In the genomic region with DNA sequence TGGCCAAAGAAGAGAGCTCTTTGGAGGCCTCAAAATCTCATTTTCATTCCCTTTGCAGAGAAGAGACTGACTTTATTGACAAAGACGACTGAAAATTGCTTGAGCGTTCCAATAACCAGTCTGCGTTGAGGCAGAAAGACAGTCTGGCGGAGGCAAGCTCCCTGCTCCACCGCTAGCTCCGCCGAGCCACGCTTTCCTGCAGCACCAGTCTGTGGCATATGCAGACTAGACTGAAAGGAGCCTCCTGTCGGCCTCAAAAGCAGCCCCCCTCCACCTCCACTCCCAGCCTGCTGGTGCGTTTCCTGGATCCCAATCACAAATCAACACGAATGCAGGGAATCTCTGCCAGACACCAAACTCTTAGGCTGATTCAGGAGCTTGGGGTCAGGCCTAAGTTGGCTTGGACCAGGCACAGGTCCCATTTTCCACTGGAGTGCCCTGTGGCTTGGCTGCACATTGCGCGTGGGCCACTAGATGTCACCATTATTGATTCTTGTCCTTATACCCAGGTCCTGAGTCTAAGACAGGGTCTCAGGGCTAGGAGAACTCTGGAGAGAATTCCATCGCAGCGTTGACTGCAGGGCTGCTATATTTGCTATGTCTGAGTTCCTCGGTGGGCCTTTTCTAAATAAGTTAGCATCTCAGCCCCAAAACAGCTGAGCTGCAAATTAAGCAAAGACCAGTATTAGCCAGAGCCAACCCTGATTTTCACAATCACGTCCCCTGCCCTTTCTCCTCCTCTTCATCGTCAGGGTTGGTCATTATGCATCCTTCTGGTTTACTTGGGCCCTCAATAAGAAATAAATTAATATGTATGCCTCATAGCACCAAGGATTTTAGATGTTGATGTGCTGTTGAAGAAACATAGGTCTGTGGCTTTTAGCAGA, we compare ENCODE assay signal across 9 cellular contexts. TPM values are rescaled to one million over a fixed set of nuclear protein-coding genes. Genes with fewer than 3 reads are reported as not detected.
DNase-seq lines count a peak whose midpoint lies in the region; ATAC-seq and TF ChIP-seq lines count a peak whose summit lies in the region.
"Had no signal": no experiment of that assay in that cellular context is flagged by ENCODE, and none has a peak within 500 bp of the region (broad histone marks: within the 10 kb centered on the region; RNA-seq: fewer than 3 reads in every experiment).

No MANE protein-coding gene starts in this region.

- DNase-seq in DMS 273 (lab: John Stamatoyannopoulos, UW; ENCODE audit: unreplicated experiment) (peak; percentile 61), DMS 273 treated with DMSO at 0.1 percent for 48 hours (lab: John Stamatoyannopoulos, UW) (no peak), RWPE1 (ENCODE audit: low spot score) (peak; percentile 54), left cardiac atrium (peak; percentile 78)
- peak in 1 of 2 donors; percentile 44 for DNase-seq in activated naive CD4-positive, alpha-beta T cell treated with anti-CD3 and anti-CD28 coated beads, Interleukin-2, amount 50 U/mL, for 72 hours (ENCODE audit: low spot score in 2 of 2)

- H3K27me3 ChIP-seq in rectal smooth muscle tissue (ENCODE audit: control insufficient read depth, insufficient read depth, low read length): no peaks in the 10 kb centered on the region

- peaks cover 9% of the 10 kb centered on the region for H3K4me1 ChIP-seq in rectal smooth muscle tissue (ENCODE audit: control insufficient read depth, insufficient read depth, low read length)

- POLR2A ChIA-PET in RWPE1 (lab: Yijun Ruan, JAX; ENCODE audit: low non-redundant PET): no interaction called here

- H3K4me3 ChIP-seq in rectal smooth muscle tissue (ENCODE audit: low read length): no peak overlapping the region

- H3K36me3 ChIP-seq in rectal smooth muscle tissue (ENCODE audit: control insufficient read depth, insufficient read depth, low read length): no peaks in the 10 kb centered on the region

- ATAC-seq in HG03432 (IDR thresholded peaks at IDR 0.05; ENCODE audit: unreplicated experiment) (peak; percentile 57), left cardiac atrium (peak; percentile 74 to 84), GM21619 (IDR thresholded peaks at IDR 0.05; ENCODE audit: unreplicated experiment) (no peak)
- ATAC-seq in activated naive CD4-positive, alpha-beta T cell treated with anti-CD3 and anti-CD28 coated beads, Interleukin-2, amount 50 U/mL, for 72 hours: peak; percentile 76 to 77

- CTCF ChIA-PET in RWPE1 (lab: Yijun Ruan, JAX): interaction anchor here (0.6 to 1.3 kb wide), 5 partner anchors 12 to 1345 kb away, joined by 3 to 6 read pairs (median 5); no protein-coding TSS in a partner anchor

- intact Hi-C loops in left cardiac atrium (cut with DNase I): loop anchor here in 1 of 2 donors (5.0 to 10.0 kb wide), 2 partner anchors 237 to 1675 kb away; no protein-coding TSS in a partner anchor

- H3K9me3 Mint-ChIP-seq in activated naive CD4-positive, alpha-beta T cell treated with anti-CD3 and anti-CD28 coated beads, Interleukin-2, amount 50 U/mL, for 72 hours: no peaks in the 10 kb centered on the region

- no peak overlapping the region for H3K9ac ChIP-seq in rectal smooth muscle tissue (ENCODE audit: low read length)

- H3K27ac ChIP-seq in RWPE1: no peak overlapping the region
- H3K27ac ChIP-seq in rectal smooth muscle tissue (ENCODE audit: low read depth, low read length): peak overlapping the region; percentile 57

- H3K27ac Mint-ChIP-seq in activated naive CD4-positive, alpha-beta T cell treated with anti-CD3 and anti-CD28 coated beads, Interleukin-2, amount 50 U/mL, for 72 hours: no peak overlapping the region
- H3K27ac Mint-ChIP-seq: activated naive CD8-positive, alpha-beta T cell had no signal

- H3K36me3 Mint-ChIP-seq in activated naive CD4-positive, alpha-beta T cell treated with anti-CD3 and anti-CD28 coated beads, Interleukin-2, amount 50 U/mL, for 72 hours: no peaks in the 10 kb centered on the region
- H3K36me3 Mint-ChIP-seq: activated naive CD8-positive, alpha-beta T cell had no signal

- TF ChIP-seq CTCF in RWPE1 (conservative IDR thresholded peaks at IDR 0.05; ENCODE audit: low read depth): peak; percentile 75

RNA-seq across cellular contexts. Expression of a gene that starts 5.2 kb away (rescaled TPM):
- total RNA-seq in activated naive CD4-positive, alpha-beta T cell treated with anti-CD3 and anti-CD28 coated beads, Interleukin-2, amount 50 U/mL, for 72 hours: 10 to 100 TPM; 22.7 to 34.2 TPM
- total RNA-seq in left cardiac atrium: 10 to 100 TPM; 14.3 to 14.7 TPM
